1 cellular context compared by ENCODE assay signal in the genomic region with DNA sequence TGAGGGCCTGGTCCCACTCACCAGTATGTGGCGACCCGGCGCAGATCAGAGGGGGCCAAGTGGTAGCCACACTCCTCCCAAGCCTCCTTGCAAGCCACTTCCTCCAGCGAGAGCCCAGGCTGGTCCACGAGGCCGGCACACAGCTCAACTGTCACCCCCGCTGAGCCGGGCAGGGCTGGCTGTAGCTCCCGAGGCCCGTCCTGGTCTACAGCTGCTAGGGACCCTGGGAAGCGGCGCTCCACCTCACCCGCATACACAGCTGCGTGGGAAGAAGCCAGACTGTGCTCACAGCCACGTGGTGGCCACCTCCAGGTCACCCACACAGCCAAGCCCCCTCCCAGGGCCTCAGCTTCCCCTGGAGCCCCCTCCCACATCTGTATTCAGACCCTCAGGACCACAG.
TF ChIP-seq lines count a peak whose summit lies in the region.

No MANE protein-coding gene starts in this region.

TF ChIP-seq in endothelial cell of umbilical vein, 7 proteins besides CTCF, POLR2A, EP300 and RAD21:
- TF ChIP-seq POLR2AphosphoS5 (IDR thresholded peaks at IDR 0.05; ENCODE audit: insufficient read depth, low read depth, low read length), result no peak
- TF ChIP-seq, protein P1, sequence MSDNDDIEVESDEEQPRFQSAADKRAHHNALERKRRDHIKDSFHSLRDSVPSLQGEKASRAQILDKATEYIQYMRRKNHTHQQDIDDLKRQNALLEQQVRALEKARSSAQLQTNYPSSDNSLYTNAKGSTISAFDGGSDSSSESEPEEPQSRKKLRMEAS (IDR thresholded peaks at IDR 0.05; ENCODE audit: insufficient read depth, insufficient read length), result no peak
